In the genomic region with DNA sequence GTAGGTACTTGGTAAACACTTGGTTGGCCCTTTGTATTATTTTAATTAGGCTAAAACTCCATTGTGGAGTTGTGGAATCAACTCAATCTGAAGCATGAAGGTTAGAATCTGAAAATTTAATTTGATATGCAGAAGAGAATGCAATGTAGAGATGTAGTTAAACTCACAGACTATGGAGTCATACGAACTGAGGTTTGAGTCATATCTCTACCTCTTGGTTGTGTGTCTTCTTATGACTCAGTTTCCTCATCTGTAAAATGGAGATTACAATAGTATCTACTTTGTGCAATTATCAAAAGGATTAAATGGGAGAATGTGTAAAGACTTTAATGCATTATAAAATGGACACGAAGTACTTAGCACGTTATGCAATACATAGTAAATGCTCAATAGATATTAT, we compare ENCODE assay signal across 15 cellular contexts.
DNase-seq lines count a peak whose midpoint lies in the region; ATAC-seq lines count a peak whose summit lies in the region.
"Had no signal": no experiment of that assay in that cellular context is flagged by ENCODE, and none has a peak within 500 bp of the region (broad histone marks: within the 10 kb centered on the region; RNA-seq: fewer than 3 reads in every experiment).

No MANE protein-coding gene starts in this region.

- no peak for DNase-seq in activated CD4-positive, alpha-beta T cell treated with anti-CD3 and anti-CD28 coated beads for 36 hours
- no peak for DNase-seq in activated CD4-positive, alpha-beta T cell treated with anti-CD3 and anti-CD28 coated beads for 48 hours
- DNase-seq in activated naive CD4-positive, alpha-beta T cell treated with anti-CD3 and anti-CD28 coated beads, Interleukin-2, amount 50 U/mL, for 72 hours (ENCODE audit: low spot score in 2 of 2): no peak
- DNase-seq in activated naive CD4-positive, alpha-beta T cell treated with anti-CD3 and anti-CD28 coated beads, Interleukin-2, amount 10 ng/mL, durations not matched to agents 7 days and 5 days: no peak
- no peak for DNase-seq in stimulated activated effector memory CD8-positive, alpha-beta T cell treated with anti-CD3 and anti-CD28 coated beads, Interleukin-12 subunit alpha, Interleukin-12 subunit beta, amount 100 ng/mL, for 72 hours (ENCODE audit: low spot score in 2 of 2)
- no peak for DNase-seq in ACHN
- DNase-seq: AML-193; Caco-2; Calu3; CD4-positive, alpha-beta T cell; CD8-positive, alpha-beta T cell; DMS79 treated with DMSO at 0.1 percent for 48 hours; GF-D8 had no signal

- no peaks in the 10 kb centered on the region for H3K27me3 Mint-ChIP-seq in activated CD4-positive, alpha-beta T cell treated with anti-CD3 and anti-CD28 coated beads for 36 hours
- peaks cover 8% of the 10 kb centered on the region for H3K27me3 Mint-ChIP-seq in activated naive CD4-positive, alpha-beta T cell treated with anti-CD3 and anti-CD28 coated beads, Interleukin-2, amount 10 ng/mL, durations not matched to agents 7 days and 5 days
- H3K27me3 Mint-ChIP-seq: CD4-positive, alpha-beta T cell had no signal

- in situ Hi-C loops in ACHN (cut with HindIII; ENCODE audit: low pct_ligation_motif_present, low pct_unique_long_range_greater_than_20kb, low sequenced_read_pairs): no loop called here

- ATAC-seq in activated CD4-positive, alpha-beta T cell treated with anti-CD3 and anti-CD28 coated beads for 36 hours: peak; percentile 84
- ATAC-seq in activated naive CD4-positive, alpha-beta T cell treated with anti-CD3 and anti-CD28 coated beads, Interleukin-2, amount 50 U/mL, for 72 hours: peak; percentile 87 to 92
- ATAC-seq in stimulated activated effector memory CD8-positive, alpha-beta T cell treated with anti-CD3 and anti-CD28 coated beads, Interleukin-12 subunit alpha, Interleukin-12 subunit beta, amount 100 ng/mL, for 72 hours: peak; percentile 73
- ATAC-seq: A549; CD8-positive, alpha-beta T cell had no signal

- H3K4me1 Mint-ChIP-seq in activated CD4-positive, alpha-beta T cell treated with anti-CD3 and anti-CD28 coated beads for 36 hours: peaks cover 4% of the 10 kb centered on the region
- no peaks in the 10 kb centered on the region for H3K4me1 Mint-ChIP-seq in activated naive CD4-positive, alpha-beta T cell treated with anti-CD3 and anti-CD28 coated beads, Interleukin-2, amount 10 ng/mL, durations not matched to agents 7 days and 5 days
- peaks cover 5% of the 10 kb centered on the region for H3K4me1 Mint-ChIP-seq in stimulated activated effector memory CD8-positive, alpha-beta T cell treated with anti-CD3 and anti-CD28 coated beads, Interleukin-12 subunit alpha, Interleukin-12 subunit beta, amount 100 ng/mL, for 72 hours
- H3K4me1 Mint-ChIP-seq: B cell had no signal

- CTCF ChIA-PET in activated CD4-positive, alpha-beta T cell treated with anti-CD3 and anti-CD28 coated beads for 36 hours (lab: Charles Lee): no interaction called here
- CTCF ChIA-PET in activated naive CD4-positive, alpha-beta T cell treated with anti-CD3 and anti-CD28 coated beads, Interleukin-2, amount 10 ng/mL, durations not matched to agents 7 days and 5 days (lab: Charles Lee): no interaction called here

- POLR2A ChIA-PET in activated CD4-positive, alpha-beta T cell treated with anti-CD3 and anti-CD28 coated beads for 36 hours (lab: Charles Lee): no interaction called here

- no peaks in the 10 kb centered on the region for H3K36me3 Mint-ChIP-seq in activated CD4-positive, alpha-beta T cell treated with anti-CD3 and anti-CD28 coated beads for 36 hours (ENCODE audit: low read depth)
- H3K36me3 Mint-ChIP-seq in activated naive CD4-positive, alpha-beta T cell treated with anti-CD3 and anti-CD28 coated beads, Interleukin-2, amount 50 U/mL, for 72 hours: peaks cover 8 to 11% of the 10 kb centered on the region in 2 donors
- H3K36me3 Mint-ChIP-seq in activated naive CD4-positive, alpha-beta T cell treated with anti-CD3 and anti-CD28 coated beads, Interleukin-2, amount 10 ng/mL, durations not matched to agents 7 days and 5 days: no peaks in the 10 kb centered on the region
- no peaks in the 10 kb centered on the region for H3K36me3 Mint-ChIP-seq in stimulated activated effector memory CD8-positive, alpha-beta T cell treated with anti-CD3 and anti-CD28 coated beads, Interleukin-12 subunit alpha, Interleukin-12 subunit beta, amount 100 ng/mL, for 72 hours

- intact Hi-C loops in activated CD4-positive, alpha-beta T cell treated with anti-CD3 and anti-CD28 coated beads for 36 hours (cut with DNase I, micrococcal nuclease): no loop called here

- no peak overlapping the region for H3K27ac Mint-ChIP-seq in activated CD4-positive, alpha-beta T cell treated with anti-CD3 and anti-CD28 coated beads for 36 hours
- H3K27ac Mint-ChIP-seq in activated naive CD4-positive, alpha-beta T cell treated with anti-CD3 and anti-CD28 coated beads, Interleukin-2, amount 50 U/mL, for 72 hours: no peak overlapping the region
- H3K27ac Mint-ChIP-seq in activated naive CD4-positive, alpha-beta T cell treated with anti-CD3 and anti-CD28 coated beads, Interleukin-2, amount 10 ng/mL, durations not matched to agents 7 days and 5 days: no peak overlapping the region
- no peak overlapping the region for H3K27ac Mint-ChIP-seq in stimulated activated effector memory CD8-positive, alpha-beta T cell treated with anti-CD3 and anti-CD28 coated beads, Interleukin-12 subunit alpha, Interleukin-12 subunit beta, amount 100 ng/mL, for 72 hours
- H3K27ac Mint-ChIP-seq: B cell; CD4-positive, alpha-beta T cell; CD8-positive, alpha-beta T cell had no signal

- peaks cover 9% of the 10 kb centered on the region for H3K9me3 Mint-ChIP-seq in activated CD4-positive, alpha-beta T cell treated with anti-CD3 and anti-CD28 coated beads for 36 hours (ENCODE audit: low read depth)
- H3K9me3 Mint-ChIP-seq in activated naive CD4-positive, alpha-beta T cell treated with anti-CD3 and anti-CD28 coated beads, Interleukin-2, amount 50 U/mL, for 72 hours: peaks cover 8 to 12% of the 10 kb centered on the region in 2 donors
- peaks cover 10% of the 10 kb centered on the region for H3K9me3 Mint-ChIP-seq in activated naive CD4-positive, alpha-beta T cell treated with anti-CD3 and anti-CD28 coated beads, Interleukin-2, amount 10 ng/mL, durations not matched to agents 7 days and 5 days
- peaks cover 16% of the 10 kb centered on the region for H3K9me3 Mint-ChIP-seq in stimulated activated effector memory CD8-positive, alpha-beta T cell treated with anti-CD3 and anti-CD28 coated beads, Interleukin-12 subunit alpha, Interleukin-12 subunit beta, amount 100 ng/mL, for 72 hours

- no peak overlapping the region for H3K4me3 Mint-ChIP-seq in activated CD4-positive, alpha-beta T cell treated with anti-CD3 and anti-CD28 coated beads for 36 hours
- no peak overlapping the region for H3K4me3 Mint-ChIP-seq in activated naive CD4-positive, alpha-beta T cell treated with anti-CD3 and anti-CD28 coated beads, Interleukin-2, amount 10 ng/mL, durations not matched to agents 7 days and 5 days
- no peak overlapping the region for H3K4me3 Mint-ChIP-seq in stimulated activated effector memory CD8-positive, alpha-beta T cell treated with anti-CD3 and anti-CD28 coated beads, Interleukin-12 subunit alpha, Interleukin-12 subunit beta, amount 100 ng/mL, for 72 hours
- H3K4me3 Mint-ChIP-seq: B cell; CD4-positive, alpha-beta T cell; CD8-positive, alpha-beta T cell had no signal
